15 cellular contexts compared by ENCODE assay signal in the genomic region with DNA sequence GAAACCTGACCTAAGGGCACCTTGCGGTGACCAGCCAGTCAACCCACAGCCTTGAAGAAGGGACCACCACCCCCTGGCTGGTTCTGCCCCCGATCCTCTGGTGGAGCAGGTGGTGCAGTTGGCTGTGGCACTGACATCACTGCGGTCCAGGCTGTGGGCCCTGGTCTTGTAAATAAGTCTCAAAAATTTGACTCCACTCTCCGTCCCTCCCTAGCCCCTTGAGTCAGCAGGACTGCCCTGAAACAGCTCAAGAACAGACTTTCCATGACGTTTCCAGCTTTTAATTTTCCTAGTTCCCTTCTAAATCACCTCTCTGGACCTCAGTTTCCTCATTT.
"Had no signal": no experiment of that assay in that cellular context is flagged by ENCODE, and none has a peak within 500 bp of the region (broad histone marks: within the 10 kb centered on the region; RNA-seq: fewer than 3 reads in every experiment).

No MANE protein-coding gene starts in this region.

- H3K4me3 Mint-ChIP-seq: activated CD4-positive, alpha-beta memory T cell treated with anti-CD3 and anti-CD28 coated beads, Interleukin-2, amount 10 ng/mL, durations not matched to agents 7 days and 5 days; activated naive CD8-positive, alpha-beta T cell treated with anti-CD3 and anti-CD28 coated beads for 36 hours; activated T-cell treated with anti-CD3 and anti-CD28 coated beads, Interleukin-2, amount 50 U/mL, for 72 hours; dendritic cell treated with granulocyte-macrophage colony-stimulating factor and Interleukin-4, amounts not matched to agents 40 ng/mL and 50 ng/mL, for 4 days; effector memory CD8-positive, alpha-beta T cell had no signal

- H3K4me1 Mint-ChIP-seq: activated CD4-positive, alpha-beta memory T cell treated with anti-CD3 and anti-CD28 coated beads, Interleukin-2, amount 10 ng/mL, durations not matched to agents 7 days and 5 days; activated naive CD8-positive, alpha-beta T cell treated with anti-CD3 and anti-CD28 coated beads for 36 hours had no signal

- H3K36me3 Mint-ChIP-seq: activated naive CD8-positive, alpha-beta T cell treated with anti-CD3 and anti-CD28 coated beads for 36 hours had no signal

- H3K27ac Mint-ChIP-seq: activated CD4-positive, alpha-beta memory T cell treated with anti-CD3 and anti-CD28 coated beads, Interleukin-2, amount 10 ng/mL, durations not matched to agents 7 days and 5 days; activated naive CD8-positive, alpha-beta T cell treated with anti-CD3 and anti-CD28 coated beads for 36 hours; activated T-cell treated with anti-CD3 and anti-CD28 coated beads, Interleukin-2, amount 50 U/mL, for 72 hours; dendritic cell treated with granulocyte-macrophage colony-stimulating factor and Interleukin-4, amounts not matched to agents 40 ng/mL and 50 ng/mL, for 4 days; effector memory CD8-positive, alpha-beta T cell had no signal

- H3K9me3 Mint-ChIP-seq: activated CD4-positive, alpha-beta memory T cell treated with anti-CD3 and anti-CD28 coated beads, Interleukin-2, amount 10 ng/mL, durations not matched to agents 7 days and 5 days; activated naive CD8-positive, alpha-beta T cell treated with anti-CD3 and anti-CD28 coated beads for 36 hours; activated T-cell treated with anti-CD3 and anti-CD28 coated beads, Interleukin-2, amount 50 U/mL, for 72 hours; dendritic cell treated with granulocyte-macrophage colony-stimulating factor and Interleukin-4, amounts not matched to agents 40 ng/mL and 50 ng/mL, for 4 days; effector memory CD8-positive, alpha-beta T cell had no signal

- ATAC-seq: activated T-cell treated with anti-CD3 and anti-CD28 coated beads, Interleukin-2, amount 50 U/mL, for 72 hours; effector memory CD8-positive, alpha-beta T cell had no signal

- DNase-seq: activated CD4-positive, alpha-beta memory T cell treated with anti-CD3 and anti-CD28 coated beads, Interleukin-2, amount 10 ng/mL, durations not matched to agents 7 days and 5 days; activated CD8-positive, alpha-beta memory T cell treated with anti-CD3 and anti-CD28 coated beads, Interleukin-2, amount 50 U/mL, for 4 hours; activated gamma-delta T cell treated with Interleukin-2 at 50 U/mL for 16 hours; activated naive CD8-positive, alpha-beta T cell treated with anti-CD3 and anti-CD28 coated beads for 36 hours; activated T-cell treated with anti-CD3 and anti-CD28 coated beads, Interleukin-2, amount 50 U/mL, for 72 hours; brain microvascular endothelial cell; cerebellar nuclear complex; effector memory CD8-positive, alpha-beta T cell; hippocampal formation; kidney glomerular epithelial cell; retina; stimulated activated CD4-positive, alpha-beta T cell treated with anti-CD3 and anti-CD28 coated beads, Interleukin-4, amount 100 ng/mL, for 1 hour; stomach; uterus had no signal

- H3K27me3 Mint-ChIP-seq: activated CD4-positive, alpha-beta memory T cell treated with anti-CD3 and anti-CD28 coated beads, Interleukin-2, amount 10 ng/mL, durations not matched to agents 7 days and 5 days; activated naive CD8-positive, alpha-beta T cell treated with anti-CD3 and anti-CD28 coated beads for 36 hours had no signal
